In the genomic region with DNA sequence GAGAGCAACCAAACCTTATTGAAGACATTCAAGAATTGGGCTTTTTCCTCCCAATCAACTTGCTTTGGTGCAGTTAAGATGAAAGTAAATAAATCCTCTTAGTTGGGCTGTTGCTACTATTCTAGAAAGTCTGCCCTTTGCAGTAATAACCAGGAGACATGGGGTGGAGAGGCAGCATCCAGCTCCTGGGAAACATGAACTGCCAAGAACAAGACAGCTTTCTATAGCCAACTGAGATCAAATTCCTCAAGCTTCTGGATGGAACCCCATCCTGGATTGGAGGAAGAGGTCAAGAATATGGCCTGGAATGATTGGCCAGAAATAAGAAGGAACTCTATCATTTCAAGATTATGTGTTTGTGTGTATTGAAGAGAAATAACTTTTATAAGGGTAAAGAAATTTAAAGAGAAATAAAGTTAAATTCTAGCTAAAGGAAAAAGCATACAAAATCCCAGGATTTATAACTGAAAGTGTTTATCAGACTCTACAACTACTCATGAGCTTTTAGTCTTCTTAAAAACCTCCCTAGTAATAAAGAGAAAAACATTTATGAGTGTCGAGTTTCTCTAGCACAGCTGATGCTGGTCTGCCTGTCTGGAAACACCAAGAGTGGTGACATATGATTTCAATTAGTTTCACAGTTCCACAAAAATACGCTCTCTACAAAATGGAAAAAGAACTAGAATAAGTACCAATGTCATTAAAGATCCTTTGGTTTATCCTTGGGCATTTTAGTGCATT, we compare ENCODE assay signal across 24 cellular contexts.
DNase-seq lines count a peak whose midpoint lies in the region; ATAC-seq and TF ChIP-seq lines count a peak whose summit lies in the region.
"Had no signal": no experiment of that assay in that cellular context is flagged by ENCODE, and none has a peak within 500 bp of the region (broad histone marks: within the 10 kb centered on the region; RNA-seq: fewer than 3 reads in every experiment).

No MANE protein-coding gene starts in this region.

- peak overlapping the region; percentile 62 for H3K27ac Mint-ChIP-seq in mesothelial cell of epicardium
- H3K27ac Mint-ChIP-seq: activated CD4-positive, alpha-beta memory T cell treated with anti-CD3 and anti-CD28 coated beads, Interleukin-2, amount 10 ng/mL, durations not matched to agents 7 days and 5 days; activated naive CD4-positive, alpha-beta T cell treated with anti-CD3 and anti-CD28 coated beads, Interleukin-2, amount 50 U/mL, for 24 hours; CD8-positive, alpha-beta memory T cell; immature natural killer cell; natural killer cell had no signal

- ATAC-seq in left cardiac atrium (peak; percentile 41 to 54), Right ventricle myocardium superior (ENCODE audit: poor library complexity) (no peak), left colon (no peak), GM19035 (IDR thresholded peaks at IDR 0.05; ENCODE audit: unreplicated experiment) (no peak)
- ATAC-seq: activated T-cell treated with anti-CD3 and anti-CD28 coated beads, Interleukin-2, amount 50 U/mL, for 4 hours; body of pancreas; natural killer cell; psoas muscle had no signal

- intact Hi-C loops in left cardiac atrium (cut with DNase I) = no loop called here
- intact Hi-C loops in Right ventricle myocardium superior (cut with DNase I) = no loop called here
- intact Hi-C loops in left colon (cut with DNase I, micrococcal nuclease) = no loop called here

- peaks cover 13% of the 10 kb centered on the region for H3K36me3 Mint-ChIP-seq in mesothelial cell of epicardium
- H3K36me3 Mint-ChIP-seq: activated naive CD4-positive, alpha-beta T cell treated with anti-CD3 and anti-CD28 coated beads, Interleukin-2, amount 50 U/mL, for 24 hours; CD8-positive, alpha-beta memory T cell; immature natural killer cell; natural killer cell had no signal

- no peak overlapping the region for H3K4me3 Mint-ChIP-seq in mesothelial cell of epicardium
- H3K4me3 Mint-ChIP-seq: activated CD4-positive, alpha-beta memory T cell treated with anti-CD3 and anti-CD28 coated beads, Interleukin-2, amount 10 ng/mL, durations not matched to agents 7 days and 5 days; activated naive CD4-positive, alpha-beta T cell treated with anti-CD3 and anti-CD28 coated beads, Interleukin-2, amount 50 U/mL, for 24 hours; activated T-cell treated with anti-CD3 and anti-CD28 coated beads, Interleukin-2, amount 50 U/mL, for 4 hours; CD8-positive, alpha-beta memory T cell; H9; immature natural killer cell; natural killer cell had no signal

- peaks cover 4% of the 10 kb centered on the region for H3K4me1 Mint-ChIP-seq in mesothelial cell of epicardium
- H3K4me1 Mint-ChIP-seq: activated CD4-positive, alpha-beta memory T cell treated with anti-CD3 and anti-CD28 coated beads, Interleukin-2, amount 10 ng/mL, durations not matched to agents 7 days and 5 days; activated naive CD4-positive, alpha-beta T cell treated with anti-CD3 and anti-CD28 coated beads, Interleukin-2, amount 50 U/mL, for 24 hours; CD8-positive, alpha-beta memory T cell; H9; immature natural killer cell; natural killer cell had no signal

- peaks cover 18% of the 10 kb centered on the region for H3K9me3 Mint-ChIP-seq in mesothelial cell of epicardium
- H3K9me3 Mint-ChIP-seq: activated naive CD4-positive, alpha-beta T cell treated with anti-CD3 and anti-CD28 coated beads, Interleukin-2, amount 50 U/mL, for 24 hours had no signal

- no peaks in the 10 kb centered on the region for H3K27me3 Mint-ChIP-seq in mesothelial cell of epicardium (ENCODE audit: low read depth)
- H3K27me3 Mint-ChIP-seq: activated CD4-positive, alpha-beta memory T cell treated with anti-CD3 and anti-CD28 coated beads, Interleukin-2, amount 10 ng/mL, durations not matched to agents 7 days and 5 days; CD8-positive, alpha-beta memory T cell had no signal

- DNase-seq in left cardiac atrium (no peak), Right ventricle myocardium superior (no peak), dedifferentiated amniotic fluid mesenchymal stem cell (ENCODE audit: extremely low spot score) (peak; percentile 84), mesothelial cell of epicardium (ENCODE audit: low spot score in 2 of 2, unreplicated experiment in 2 of 2) (no peak), left colon (no peak), ureter (ENCODE audit: low spot score) (no peak), AML-193 (lab: John Stamatoyannopoulos, UW) (no peak)
- DNase-seq: activated CD4-positive, alpha-beta memory T cell treated with anti-CD3 and anti-CD28 coated beads, Interleukin-2, amount 10 ng/mL, durations not matched to agents 7 days and 5 days; activated T-cell treated with anti-CD3 and anti-CD28 coated beads, Interleukin-2, amount 50 U/mL, for 4 hours; body of pancreas; CD8-positive, alpha-beta memory T cell; colonic mucosa; DND-41; glutamatergic neuron; H9; immature natural killer cell; MV-4-11; natural killer cell; NCI-H1930; NCI-H524 treated with DMSO at 0.1 percent for 48 hours; psoas muscle; SHP77 treated with DMSO at 0.1 percent for 48 hours had no signal

- TF ChIP-seq CTCF in mesothelial cell of epicardium (IDR thresholded peaks at IDR 0.05; ENCODE audit: unreplicated experiment) = no peak

Comparison
In these comparisons a context has a peak if more than half of its experiments do, and no peak if none do; other contexts are left out.
1. ATAC-seq: peak in left cardiac atrium (2 of 2); none in Right ventricle myocardium superior (single experiment), left colon (single experiment) and GM19035 (single experiment).